2 cellular contexts compared by ENCODE assay signal in genomic region chr3:196504556-196504955, GRCh38.
TF ChIP-seq lines count a peak whose summit lies in the region.

No MANE protein-coding gene starts in this region.

TF ChIP-seq in HepG2, 621 proteins besides CTCF, POLR2A, EP300 and RAD21:
- 0 out of 2 replicates have a peak, but pooled peaks have one; percentile 10 for TF ChIP-seq SAP130 (CRISPR knock-in tag; IDR thresholded peaks at IDR 0.05; ENCODE audit: low read depth)
- 0 out of 2 replicates have a peak, but pooled peaks have one; percentile 18 for TF ChIP-seq ERF (CRISPR knock-in tag; IDR thresholded peaks at IDR 0.05)
- peak; percentile 94 for TF ChIP-seq ZNF121 (CRISPR knock-in tag; IDR thresholded peaks at IDR 0.05)
- TF ChIP-seq ZMYM3 (CRISPR knock-in tag; IDR thresholded peaks at IDR 0.05): 0 out of 2 replicates have a peak, but pooled peaks have one; percentile 42
- TF ChIP-seq PAXIP1 (CRISPR knock-in tag; conservative IDR thresholded peaks at IDR 0.05): no peak
- TF ChIP-seq FOXJ3 (CRISPR knock-in tag; IDR thresholded peaks at IDR 0.05; ENCODE audit: borderline replicate concordance): no peak
- TF ChIP-seq CSRNP1 (CRISPR knock-in tag; IDR thresholded peaks at IDR 0.05): 0 out of 2 replicates have a peak, but pooled peaks have one; percentile 22
- TF ChIP-seq SP4 (CRISPR knock-in tag; IDR thresholded peaks at IDR 0.05): 0 out of 2 replicates have a peak, but pooled peaks have one; percentile 12
TF ChIP-seq in HepG2: peak in this region for 6.

TF ChIP-seq in WTC11, 78 proteins besides CTCF, POLR2A, EP300 and RAD21:
- TF ChIP-seq ZNF121 (CRISPR knock-in tag; IDR thresholded peaks at IDR 0.05) (0 out of 2 replicates have a peak, but pooled peaks have one; percentile 56), AFF4 (CRISPR knock-in tag; IDR thresholded peaks at IDR 0.05; ENCODE audit: borderline replicate concordance) (no peak)
